In the genomic region with DNA sequence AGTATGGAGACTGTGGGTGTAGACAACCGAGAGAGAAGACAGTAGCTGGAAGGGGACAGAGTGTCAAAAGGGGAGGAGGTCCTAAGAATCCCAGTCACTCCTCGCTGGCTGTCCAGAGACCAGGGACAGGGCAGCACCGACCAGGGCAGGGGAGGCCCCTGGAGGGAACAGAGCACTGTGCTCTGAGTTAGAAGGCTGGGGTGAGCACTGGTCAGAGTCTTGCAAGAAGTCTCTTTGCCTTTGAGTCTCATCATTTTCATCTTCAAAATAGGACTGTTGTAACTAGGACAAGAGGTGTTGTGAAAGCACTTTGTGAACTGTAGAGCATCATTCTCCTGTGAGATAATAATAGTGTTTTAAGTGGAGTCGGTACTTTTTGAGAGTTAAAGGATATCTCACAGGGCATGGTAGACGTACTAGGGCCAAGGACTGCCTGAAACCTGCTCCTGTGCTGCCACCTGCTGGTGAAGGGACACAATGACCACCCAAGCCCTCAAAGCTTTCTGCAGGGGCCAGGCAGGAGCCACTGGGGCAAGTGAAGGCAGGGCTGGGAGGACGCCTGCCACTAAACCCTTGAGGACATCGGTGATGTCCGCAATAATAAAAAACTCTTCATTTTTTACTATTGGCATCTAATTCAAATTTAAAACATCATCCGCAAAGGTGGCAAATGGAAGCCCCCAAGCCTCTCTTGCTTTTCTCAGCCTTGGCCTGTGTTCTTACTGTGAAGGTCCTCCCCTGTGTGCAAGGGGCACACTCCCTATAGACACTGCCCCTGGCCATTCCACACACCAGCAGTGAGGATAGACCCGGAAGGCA, we compare ENCODE assay signal across 8 cellular contexts. TPM values are rescaled to one million over a fixed set of nuclear protein-coding genes. Genes with fewer than 3 reads are reported as not detected.
A peak's percentile ranks its signal among the peaks of the same experiment; 100 is the strongest.
DNase-seq lines count a peak whose midpoint lies in the region; ATAC-seq and TF ChIP-seq lines count a peak whose summit lies in the region.

No MANE protein-coding gene starts in this region.

- no peaks in the 10 kb centered on the region for H3K4me1 ChIP-seq in liver (ENCODE audit: control insufficient read depth in 4 of 4, insufficient read depth in 4 of 4, low read length in 3 of 4)

- no peak overlapping the region for H3K9ac ChIP-seq in liver (ENCODE audit: low read depth in 1 of 2, low read length in 2 of 2)

- no peak overlapping the region for H3K4me3 ChIP-seq in choroid plexus epithelial cell (ENCODE audit: low read depth, low read length)
- no peak overlapping the region for H3K4me3 ChIP-seq in liver (ENCODE audit: low read depth in 1 of 3, low read length in 3 of 3)

- no peaks in the 10 kb centered on the region for H3K36me3 ChIP-seq in liver (ENCODE audit: control insufficient read depth in 4 of 4, insufficient read depth in 3 of 4, low read depth in 1 of 4, low read length in 3 of 4)

- ATAC-seq in GM19043 (IDR thresholded peaks at IDR 0.05; ENCODE audit: low read depth, unreplicated experiment) = peak; percentile 94
- peak; percentile 94 for ATAC-seq in HG03354 (IDR thresholded peaks at IDR 0.05; ENCODE audit: poor library complexity, severe bottlenecking, unreplicated experiment)

- 30% methylated on average over 10 of the region's 10 CpGs for WGBS in liver

- no peaks in the 10 kb centered on the region for H3K9me3 ChIP-seq in liver (ENCODE audit: control insufficient read depth in 4 of 4, low read length in 3 of 4)

- peak; percentile 92 for DNase-seq in AG20443 (ENCODE audit: low spot score)
- DNase-seq in NCI-H510A (lab: John Stamatoyannopoulos, UW) = peak; percentile 29
- peak; percentile 62 to 79 for DNase-seq in activated CD4-positive, alpha-beta T cell treated with anti-CD3 and anti-CD28 coated beads for 24 hours (ENCODE audit: low read depth in 2 of 2)
- peak; percentile 90 for DNase-seq in choroid plexus epithelial cell (ENCODE audit: low read depth)
- DNase-seq in stimulated activated CD4-positive, alpha-beta T cell treated with anti-CD3 and anti-CD28 coated beads, TNF-alpha, amount 100 ng/mL, for 1 hour (ENCODE audit: low read depth in 3 of 3, low spot score in 1 of 3) = peak; percentile 32 to 66 (median 53)

- peak; percentile 96 to 98 for TF ChIP-seq RAD21 in liver (IDR thresholded peaks at IDR 0.05)

- no peak overlapping the region for H3K27ac ChIP-seq in liver (ENCODE audit: low read depth in 1 of 2, low read length in 2 of 2)

- H3K27me3 ChIP-seq in liver (ENCODE audit: control insufficient read depth in 4 of 4, insufficient read depth in 4 of 4, low read length in 3 of 4) = no peaks in the 10 kb centered on the region

- TF ChIP-seq CTCF in choroid plexus epithelial cell (conservative IDR thresholded peaks at IDR 0.05; ENCODE audit: low read depth, low read length) (peak; percentile 83), liver (IDR thresholded peaks at IDR 0.05; ENCODE audit: low read depth, low read length, missing input control) (peak; percentile 91)

TF ChIP-seq in liver, 16 proteins besides CTCF, POLR2A, EP300 and RAD21:
- TF ChIP-seq EGR1 (IDR thresholded peaks at IDR 0.05; ENCODE audit: low read depth in 2 of 2) (no peak), NR2F2 (IDR thresholded peaks at IDR 0.05) (no peak), JUND (IDR thresholded peaks at IDR 0.05) (no peak)
TF ChIP-seq in liver: peak in this region for 0.

RNA-seq across cellular contexts. Expression of gene SLC6A7, which starts 28.2 kb away (rescaled TPM):
- not detected for total RNA-seq in liver
- not detected for polyA plus RNA-seq in liver

RNA-seq across cellular contexts. Expression of gene CDX1, which starts 51.5 kb away (rescaled TPM):
- not detected for total RNA-seq in liver
- polyA plus RNA-seq in liver = not detected

Comparison
In these comparisons a context has a peak if more than half of its experiments do, and no peak if none do; other contexts are left out.
1. DNase-seq: peak in every context shown above with its lines; median percentile 92 in AG20443; 90 in choroid plexus epithelial cell; 70 in activated CD4-positive, alpha-beta T cell treated with anti-CD3 and anti-CD28 coated beads for 24 hours; 53 in stimulated activated CD4-positive, alpha-beta T cell treated with anti-CD3 and anti-CD28 coated beads, TNF-alpha, amount 100 ng/mL, for 1 hour; 29 in NCI-H510A.